Comparison of ENCODE assay signal across 15 cellular contexts in genomic region chr5:143008032-143008431, GRCh38.
A peak's percentile ranks its signal among the peaks of the same experiment; 100 is the strongest.
DNase-seq lines count a peak whose midpoint lies in the region; ATAC-seq and TF ChIP-seq lines count a peak whose summit lies in the region.
"Had no signal": no experiment of that assay in that cellular context is flagged by ENCODE, and none has a peak within 500 bp of the region (broad histone marks: within the 10 kb centered on the region; RNA-seq: fewer than 3 reads in every experiment).

No MANE protein-coding gene starts in this region.

- no peaks in the 10 kb centered on the region for H3K27me3 ChIP-seq in CD8-positive, alpha-beta memory T cell (ENCODE audit: insufficient read depth, low read length, poor library complexity, severe bottlenecking)
- no peaks in the 10 kb centered on the region for H3K27me3 ChIP-seq in mesendoderm (ENCODE audit: insufficient read depth, low read length, poor library complexity)

- intact Hi-C loops in CD14-positive monocyte (cut with micrococcal nuclease): loop anchor here (5.0 to 10.0 kb wide), 5 partner anchors 36 to 397 kb away; partner anchors contain the start of gene NR3C1 (in 1 of the 2)

- peak overlapping the region; percentile 51 for H3K23ac ChIP-seq in mesendoderm (ENCODE audit: low read length)

- no peak overlapping the region for H3K56ac ChIP-seq in mesendoderm (ENCODE audit: low read length)

- H2BK5ac ChIP-seq in mesendoderm (ENCODE audit: low read length): no peak overlapping the region

- POLR2A ChIA-PET in CD8-positive, alpha-beta memory T cell (lab: Charles Lee): no interaction called here

- H3K4me1 ChIP-seq in CD8-positive, alpha-beta memory T cell (ENCODE audit: insufficient read depth, low read length): peaks cover 55% of the 10 kb centered on the region
- H3K4me1 ChIP-seq in mesendoderm (ENCODE audit: control insufficient read depth, low read depth, low read length): no peaks in the 10 kb centered on the region

- H3K9me3 Mint-ChIP-seq in CD14-positive monocyte: no peaks in the 10 kb centered on the region
- H3K9me3 Mint-ChIP-seq in CD8-positive, alpha-beta memory T cell: no peaks in the 10 kb centered on the region
- H3K9me3 Mint-ChIP-seq in activated T-helper 17 cell treated with anti-CD3 and anti-CD28 coated beads, Interleukin-2, amount 50 U/mL, for 72 hours: no peaks in the 10 kb centered on the region

- H3K36me3 Mint-ChIP-seq in CD14-positive monocyte: peaks cover 30 to 49% of the 10 kb centered on the region in 2 donors
- peaks cover 0 to 2% (median 1%) of the 10 kb centered on the region in 3 donors for H3K36me3 Mint-ChIP-seq in CD8-positive, alpha-beta memory T cell
- H3K36me3 Mint-ChIP-seq in activated T-helper 17 cell treated with anti-CD3 and anti-CD28 coated beads, Interleukin-2, amount 50 U/mL, for 72 hours (ENCODE audit: low read depth): peaks cover 5% of the 10 kb centered on the region

- no peak overlapping the region for H3K27ac ChIP-seq in CD8-positive, alpha-beta memory T cell (ENCODE audit: low read depth, low read length)
- no peak overlapping the region for H3K27ac ChIP-seq in mesendoderm (ENCODE audit: low read depth, low read length)

- no peak overlapping the region for H3K18ac ChIP-seq in mesendoderm (ENCODE audit: low read length)

- H3K27ac Mint-ChIP-seq in CD14-positive monocyte: peak overlapping the region; percentile 92 to 99 (median 96)
- H3K27ac Mint-ChIP-seq in CD8-positive, alpha-beta memory T cell: peak overlapping the region; percentile 95 to 99 (median 96)
- peak overlapping the region; percentile 75 for H3K27ac Mint-ChIP-seq in activated T-helper 17 cell treated with anti-CD3 and anti-CD28 coated beads, Interleukin-2, amount 50 U/mL, for 72 hours

- no peak for ATAC-seq in activated T-helper 17 cell treated with anti-CD3 and anti-CD28 coated beads, Interleukin-2, amount 50 U/mL, for 72 hours (replicated peaks)

- no peaks in the 10 kb centered on the region for H3K27me3 Mint-ChIP-seq in CD14-positive monocyte (ENCODE audit: low read depth in 3 of 3)
- H3K27me3 Mint-ChIP-seq in CD8-positive, alpha-beta memory T cell: peaks cover 0 to 3% of the 10 kb centered on the region in 2 donors
- H3K27me3 Mint-ChIP-seq in activated T-helper 17 cell treated with anti-CD3 and anti-CD28 coated beads, Interleukin-2, amount 50 U/mL, for 72 hours: no peaks in the 10 kb centered on the region

- no peaks in the 10 kb centered on the region for H3K79me1 ChIP-seq in mesendoderm (ENCODE audit: low read length)

- no peak overlapping the region for H3K4me2 ChIP-seq in mesendoderm (ENCODE audit: low read length)

- CTCF ChIA-PET in CD8-positive, alpha-beta memory T cell (lab: Charles Lee): interaction anchor here (0.8 to 2.6 kb wide), 5 partner anchors 9 to 87 kb away, joined by 3 to 17 read pairs (median 8); no protein-coding TSS in a partner anchor

- no peaks in the 10 kb centered on the region for H3K9me3 ChIP-seq in CD8-positive, alpha-beta memory T cell (ENCODE audit: low read length)

- H2BK15ac ChIP-seq in mesendoderm (replicated peaks; ENCODE audit: low read depth): no peak overlapping the region

- H3K36me3 ChIP-seq in CD8-positive, alpha-beta memory T cell (ENCODE audit: insufficient read depth, low read length): no peaks in the 10 kb centered on the region
- H3K36me3 ChIP-seq in mesendoderm (ENCODE audit: control insufficient read depth, insufficient read depth, low read length): no peaks in the 10 kb centered on the region

- H3K4me3 Mint-ChIP-seq in CD14-positive monocyte: no peak overlapping the region
- H3K4me3 Mint-ChIP-seq in CD8-positive, alpha-beta memory T cell: peak overlapping the region in 5 of 7 donors; percentile 36 to 73 (median 61)
- peak overlapping the region; percentile 51 for H3K4me3 Mint-ChIP-seq in activated T-helper 17 cell treated with anti-CD3 and anti-CD28 coated beads, Interleukin-2, amount 50 U/mL, for 72 hours

- no peak overlapping the region for H2AK5ac ChIP-seq in mesendoderm (ENCODE audit: low read length)

- no peak overlapping the region for H2BK120ac ChIP-seq in mesendoderm (ENCODE audit: low read depth, low read length)

- no CpG with 5 or more reads among the region's 2 CpGs for WGBS in mesendoderm (ENCODE audit: extremely low coverage, insufficient coverage, low lambda C conversion rate)

- DNase-seq in CD14-positive monocyte (ENCODE audit: low spot score) (no peak), mesendoderm (no peak), HT-29 (ENCODE audit: low spot score) (no peak), NCI-H1436 treated with DMSO at 0.1 percent for 48 hours (lab: John Stamatoyannopoulos, UW) (no peak)
- DNase-seq in CD8-positive, alpha-beta memory T cell: no peak
- no peak for DNase-seq in stimulated activated CD4-positive, alpha-beta T cell treated with anti-CD3 and anti-CD28 coated beads, Interleukin-15, amount 100 ng/mL, for 24 hours
- DNase-seq: activated CD4-positive, alpha-beta T cell treated with anti-CD3 and anti-CD28 coated beads for 48 hours; central memory CD4-positive, alpha-beta T cell; GDM1; glutamatergic neuron; islet precursor cell; KBM-7; NCI-H1436; T-helper 9 cell had no signal

- H3K79me2 ChIP-seq in mesendoderm (ENCODE audit: control insufficient read depth, insufficient read depth, low read length): no peaks in the 10 kb centered on the region

- no peak overlapping the region for H3K4me3 ChIP-seq in CD8-positive, alpha-beta memory T cell (ENCODE audit: low read length)
- H3K4me3 ChIP-seq in mesendoderm (ENCODE audit: low read length): no peak overlapping the region

- H3K4me1 Mint-ChIP-seq in CD14-positive monocyte: peaks cover 84% of the 10 kb centered on the region
- H3K4me1 Mint-ChIP-seq in CD8-positive, alpha-beta memory T cell: peaks cover 66 to 82% (median 72%) of the 10 kb centered on the region in 3 donors
- peaks cover 33% of the 10 kb centered on the region for H3K4me1 Mint-ChIP-seq in activated T-helper 17 cell treated with anti-CD3 and anti-CD28 coated beads, Interleukin-2, amount 50 U/mL, for 72 hours

- TF ChIP-seq CTCF in CD14-positive monocyte (IDR thresholded peaks at IDR 0.05): no peak

- no peak overlapping the region for H3K9ac ChIP-seq in mesendoderm (ENCODE audit: low read length)

- no peak overlapping the region for H4K8ac ChIP-seq in mesendoderm (ENCODE audit: low read depth, low read length)

- no peak overlapping the region for H4K5ac ChIP-seq in mesendoderm (ENCODE audit: low read length)

- H3K4ac ChIP-seq in mesendoderm (ENCODE audit: low read depth, low read length): no peak overlapping the region

Comparison
In these comparisons a context has a peak if more than half of its experiments do, and no peak if none do; other contexts are left out.
1. H3K4me3 Mint-ChIP-seq: peak in CD8-positive, alpha-beta memory T cell (5 of 7) and activated T-helper 17 cell treated with anti-CD3 and anti-CD28 coated beads, Interleukin-2, amount 50 U/mL, for 72 hours (single experiment); none in CD14-positive monocyte (0 of 2).
2. Peak in every context shown above with its lines, with median percentiles within 50 percentile points of each other: H3K27ac Mint-ChIP-seq.